ENCODE assay signal across 1 cellular context in the genomic region with DNA sequence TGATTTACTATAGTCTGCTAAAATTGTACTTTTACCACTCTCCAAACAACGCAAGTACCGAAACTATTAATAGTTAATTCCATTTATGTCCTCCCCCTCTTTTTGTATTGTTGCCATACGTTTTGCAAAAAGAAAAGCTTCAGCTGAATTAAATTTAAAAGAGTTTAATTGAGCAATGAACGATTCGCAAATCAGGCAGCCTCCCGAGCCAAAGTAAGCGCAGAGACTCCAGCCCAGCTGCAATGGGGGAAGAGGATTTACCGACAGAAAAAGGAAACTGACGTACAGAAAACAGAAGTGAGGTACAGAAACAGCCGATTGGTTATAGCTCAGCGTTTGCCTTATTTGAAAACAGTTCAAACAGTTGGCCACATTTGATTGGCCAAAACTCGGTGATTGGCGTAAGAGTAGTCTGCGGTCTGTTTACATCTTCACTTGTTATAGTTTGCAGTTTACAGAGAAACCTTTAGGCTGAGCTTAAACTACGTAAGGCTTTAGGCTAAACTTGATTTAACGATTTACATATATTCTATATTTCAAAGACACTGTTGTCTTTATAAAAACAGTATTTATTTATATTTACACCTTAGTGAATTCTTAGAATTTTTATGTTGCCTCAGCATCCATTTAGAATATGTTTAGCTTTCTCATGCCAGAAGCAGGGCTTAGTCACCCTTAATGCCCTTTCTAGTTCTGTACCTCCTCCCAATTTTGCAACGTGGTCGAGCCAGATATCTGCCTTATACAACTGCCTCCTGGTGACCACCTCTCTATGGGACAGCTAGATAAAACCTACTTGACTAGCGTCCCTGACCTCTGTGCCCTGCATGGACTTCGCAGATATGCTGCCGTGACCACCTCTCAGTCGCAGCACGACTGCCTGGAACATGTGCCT.
TF ChIP-seq lines count a peak whose summit lies in the region.

No MANE protein-coding gene starts in this region.

TF ChIP-seq in SK-N-SH, 30 proteins besides CTCF, POLR2A, EP300 and RAD21:
- TF ChIP-seq RFX5 (IDR thresholded peaks at IDR 0.05; ENCODE audit: low read length) (no peak), TCF12 (IDR thresholded peaks at IDR 0.05) (no peak), YY1 (IDR thresholded peaks at IDR 0.05; ENCODE audit: low read depth) (no peak), GATA2 (CRISPR knock-in tag; IDR thresholded peaks at IDR 0.05) (no peak), NRF1 (IDR thresholded peaks at IDR 0.05; ENCODE audit: low read depth, low read length) (no peak), RXRA (IDR thresholded peaks at IDR 0.05; ENCODE audit: borderline replicate concordance, low read depth) (no peak), FOXM1 (IDR thresholded peaks at IDR 0.05; ENCODE audit: low read depth) (peak; percentile 95), NFIC (IDR thresholded peaks at IDR 0.05; ENCODE audit: borderline replicate concordance) (no peak), TEAD4 (IDR thresholded peaks at IDR 0.05; ENCODE audit: borderline replicate concordance, insufficient read depth) (no peak), SMC3 (IDR thresholded peaks at IDR 0.05; ENCODE audit: low read depth, low read length) (no peak), TAF1 (IDR thresholded peaks at IDR 0.05; ENCODE audit: borderline replicate concordance, low read depth, low read length) (no peak), MXI1 (IDR thresholded peaks at IDR 0.05; ENCODE audit: low read depth, low read length) (no peak), EZH2phosphoT487 (IDR thresholded peaks at IDR 0.05; ENCODE audit: borderline replicate concordance, low read depth) (no peak), FOSL2 (IDR thresholded peaks at IDR 0.05; ENCODE audit: borderline replicate concordance, low read depth) (no peak), POLR2AphosphoS5 (IDR thresholded peaks at IDR 0.05; ENCODE audit: low read depth, low read length) (no peak), ELF1 (IDR thresholded peaks at IDR 0.05) (no peak), GABPA (IDR thresholded peaks at IDR 0.05; ENCODE audit: low read depth) (0 out of 2 replicates have a peak, but pooled peaks have one; percentile 35), JUND (IDR thresholded peaks at IDR 0.05) (no peak)
- TF ChIP-seq, protein P1, sequence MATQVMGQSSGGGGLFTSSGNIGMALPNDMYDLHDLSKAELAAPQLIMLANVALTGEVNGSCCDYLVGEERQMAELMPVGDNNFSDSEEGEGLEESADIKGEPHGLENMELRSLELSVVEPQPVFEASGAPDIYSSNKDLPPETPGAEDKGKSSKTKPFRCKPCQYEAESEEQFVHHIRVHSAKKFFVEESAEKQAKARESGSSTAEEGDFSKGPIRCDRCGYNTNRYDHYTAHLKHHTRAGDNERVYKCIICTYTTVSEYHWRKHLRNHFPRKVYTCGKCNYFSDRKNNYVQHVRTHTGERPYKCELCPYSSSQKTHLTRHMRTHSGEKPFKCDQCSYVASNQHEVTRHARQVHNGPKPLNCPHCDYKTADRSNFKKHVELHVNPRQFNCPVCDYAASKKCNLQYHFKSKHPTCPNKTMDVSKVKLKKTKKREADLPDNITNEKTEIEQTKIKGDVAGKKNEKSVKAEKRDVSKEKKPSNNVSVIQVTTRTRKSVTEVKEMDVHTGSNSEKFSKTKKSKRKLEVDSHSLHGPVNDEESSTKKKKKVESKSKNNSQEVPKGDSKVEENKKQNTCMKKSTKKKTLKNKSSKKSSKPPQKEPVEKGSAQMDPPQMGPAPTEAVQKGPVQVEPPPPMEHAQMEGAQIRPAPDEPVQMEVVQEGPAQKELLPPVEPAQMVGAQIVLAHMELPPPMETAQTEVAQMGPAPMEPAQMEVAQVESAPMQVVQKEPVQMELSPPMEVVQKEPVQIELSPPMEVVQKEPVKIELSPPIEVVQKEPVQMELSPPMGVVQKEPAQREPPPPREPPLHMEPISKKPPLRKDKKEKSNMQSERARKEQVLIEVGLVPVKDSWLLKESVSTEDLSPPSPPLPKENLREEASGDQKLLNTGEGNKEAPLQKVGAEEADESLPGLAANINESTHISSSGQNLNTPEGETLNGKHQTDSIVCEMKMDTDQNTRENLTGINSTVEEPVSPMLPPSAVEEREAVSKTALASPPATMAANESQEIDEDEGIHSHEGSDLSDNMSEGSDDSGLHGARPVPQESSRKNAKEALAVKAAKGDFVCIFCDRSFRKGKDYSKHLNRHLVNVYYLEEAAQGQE (IDR thresholded peaks at IDR 0.05; ENCODE audit: low read depth, low read length), result no peak
- TF ChIP-seq, protein P2, sequence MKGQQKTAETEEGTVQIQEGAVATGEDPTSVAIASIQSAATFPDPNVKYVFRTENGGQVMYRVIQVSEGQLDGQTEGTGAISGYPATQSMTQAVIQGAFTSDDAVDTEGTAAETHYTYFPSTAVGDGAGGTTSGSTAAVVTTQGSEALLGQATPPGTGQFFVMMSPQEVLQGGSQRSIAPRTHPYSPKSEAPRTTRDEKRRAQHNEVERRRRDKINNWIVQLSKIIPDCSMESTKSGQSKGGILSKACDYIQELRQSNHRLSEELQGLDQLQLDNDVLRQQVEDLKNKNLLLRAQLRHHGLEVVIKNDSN (IDR thresholded peaks at IDR 0.05; ENCODE audit: borderline replicate concordance, low read depth), result no peak
- TF ChIP-seq, protein P3, sequence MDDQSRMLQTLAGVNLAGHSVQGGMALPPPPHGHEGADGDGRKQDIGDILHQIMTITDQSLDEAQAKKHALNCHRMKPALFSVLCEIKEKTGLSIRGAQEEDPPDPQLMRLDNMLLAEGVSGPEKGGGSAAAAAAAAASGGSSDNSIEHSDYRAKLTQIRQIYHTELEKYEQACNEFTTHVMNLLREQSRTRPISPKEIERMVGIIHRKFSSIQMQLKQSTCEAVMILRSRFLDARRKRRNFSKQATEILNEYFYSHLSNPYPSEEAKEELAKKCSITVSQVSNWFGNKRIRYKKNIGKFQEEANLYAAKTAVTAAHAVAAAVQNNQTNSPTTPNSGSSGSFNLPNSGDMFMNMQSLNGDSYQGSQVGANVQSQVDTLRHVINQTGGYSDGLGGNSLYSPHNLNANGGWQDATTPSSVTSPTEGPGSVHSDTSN (IDR thresholded peaks at IDR 0.05), result peak; percentile 87
- TF ChIP-seq, protein P4, sequence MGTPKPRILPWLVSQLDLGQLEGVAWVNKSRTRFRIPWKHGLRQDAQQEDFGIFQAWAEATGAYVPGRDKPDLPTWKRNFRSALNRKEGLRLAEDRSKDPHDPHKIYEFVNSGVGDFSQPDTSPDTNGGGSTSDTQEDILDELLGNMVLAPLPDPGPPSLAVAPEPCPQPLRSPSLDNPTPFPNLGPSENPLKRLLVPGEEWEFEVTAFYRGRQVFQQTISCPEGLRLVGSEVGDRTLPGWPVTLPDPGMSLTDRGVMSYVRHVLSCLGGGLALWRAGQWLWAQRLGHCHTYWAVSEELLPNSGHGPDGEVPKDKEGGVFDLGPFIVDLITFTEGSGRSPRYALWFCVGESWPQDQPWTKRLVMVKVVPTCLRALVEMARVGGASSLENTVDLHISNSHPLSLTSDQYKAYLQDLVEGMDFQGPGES (IDR thresholded peaks at IDR 0.05; ENCODE audit: low read depth, low read length), result no peak
TF ChIP-seq in SK-N-SH: peak in this region for 3.
